Comparison of ENCODE assay signal across 14 cellular contexts in the genomic region with DNA sequence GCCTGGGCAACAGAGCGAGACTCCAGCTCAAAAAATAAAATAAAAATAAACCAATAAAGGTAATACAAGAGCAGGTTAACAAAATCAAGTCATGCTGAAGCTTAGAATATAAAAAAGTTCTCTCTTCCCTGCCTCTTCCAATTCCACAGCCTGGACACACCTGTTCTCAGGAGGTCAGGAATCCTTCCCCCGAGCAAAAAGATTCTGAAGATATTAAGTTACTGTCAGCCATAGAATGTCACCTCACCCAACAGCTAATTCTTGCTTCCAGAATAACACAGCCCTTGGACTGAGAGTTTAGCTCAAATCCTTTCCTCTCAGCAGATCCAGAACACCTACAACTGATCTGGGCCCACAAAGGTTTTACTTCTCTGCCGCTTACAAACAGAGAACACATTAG. TPM values are rescaled to one million over a fixed set of nuclear protein-coding genes. Genes with fewer than 3 reads are reported as not detected.
A peak's percentile ranks its signal among the peaks of the same experiment; 100 is the strongest.
DNase-seq lines count a peak whose midpoint lies in the region; TF ChIP-seq lines count a peak whose summit lies in the region.
"Had no signal": no experiment of that assay in that cellular context is flagged by ENCODE, and none has a peak within 500 bp of the region (broad histone marks: within the 10 kb centered on the region; RNA-seq: fewer than 3 reads in every experiment).

No MANE protein-coding gene starts in this region.

- DNase-seq in breast epithelium (ENCODE audit: low spot score in 2 of 2) (no peak), MCF 10A (ENCODE audit: unreplicated experiment) (no peak), myocyte (ENCODE audit: low read depth) (peak; percentile 57), progenitor cell of endocrine pancreas (ENCODE audit: low spot score, unreplicated experiment) (no peak), brain microvascular endothelial cell (no peak), NCI-H524 (lab: John Stamatoyannopoulos, UW) (no peak)
- no peak for DNase-seq in stimulated activated CD4-positive, alpha-beta T cell treated with anti-CD3 and anti-CD28 coated beads, Interleukin-2, amount 100 ng/mL, for 48 hours
- no peak for DNase-seq in CD8-positive, alpha-beta memory T cell
- DNase-seq: DMS79, H7 had no signal

- H3K9me3 ChIP-seq in breast epithelium: no peaks in the 10 kb centered on the region
- no peaks in the 10 kb centered on the region for H3K9me3 ChIP-seq in CD8-positive, alpha-beta memory T cell (ENCODE audit: low read length)

- no peaks in the 10 kb centered on the region for H3K27me3 ChIP-seq in breast epithelium
- no peaks in the 10 kb centered on the region for H3K27me3 ChIP-seq in brain microvascular endothelial cell (replicated peaks)
- no peaks in the 10 kb centered on the region for H3K27me3 ChIP-seq in CD8-positive, alpha-beta memory T cell (ENCODE audit: insufficient read depth, low read length, poor library complexity, severe bottlenecking)
- H3K27me3 ChIP-seq: BLaER1 had no signal

- no peaks in the 10 kb centered on the region for H3K27me3 Mint-ChIP-seq in MCF 10A (ENCODE audit: insufficient read depth, unreplicated experiment)
- H3K27me3 Mint-ChIP-seq in progenitor cell of endocrine pancreas: peaks cover 11% of the 10 kb centered on the region
- H3K27me3 Mint-ChIP-seq in CD8-positive, alpha-beta memory T cell: no peaks in the 10 kb centered on the region

- H3K36me3 Mint-ChIP-seq in MCF 10A (ENCODE audit: insufficient read depth, unreplicated experiment): no peaks in the 10 kb centered on the region
- peaks cover 5% of the 10 kb centered on the region for H3K36me3 Mint-ChIP-seq in progenitor cell of endocrine pancreas (ENCODE audit: insufficient read depth)
- peaks cover 12 to 18% (median 12%) of the 10 kb centered on the region in 3 donors for H3K36me3 Mint-ChIP-seq in CD8-positive, alpha-beta memory T cell

- H3K9me3 Mint-ChIP-seq in MCF 10A (ENCODE audit: unreplicated experiment) (no peaks in the 10 kb centered on the region), progenitor cell of endocrine pancreas (ENCODE audit: low read depth) (peaks cover 5% of the 10 kb centered on the region)
- H3K9me3 Mint-ChIP-seq in CD8-positive, alpha-beta memory T cell: no peaks in the 10 kb centered on the region
- H3K9me3 Mint-ChIP-seq: GM23338 had no signal

- H3K4me3 ChIP-seq in breast epithelium (no peak overlapping the region), brain microvascular endothelial cell (ENCODE audit: low read depth, low read length) (no peak overlapping the region)
- no peak overlapping the region for H3K4me3 ChIP-seq in CD8-positive, alpha-beta memory T cell (ENCODE audit: low read length)
- H3K4me3 ChIP-seq: BLaER1, GM12878, GM23338 had no signal

- POLR2A ChIA-PET in MCF 10A (lab: Yijun Ruan, JAX): interaction anchor here (0.6 to 1.2 kb wide), 2 partner anchors 12 to 55 kb away, joined by 3 to 5 read pairs; no protein-coding TSS in a partner anchor
- POLR2A ChIA-PET in CD8-positive, alpha-beta memory T cell (lab: Charles Lee): no interaction called here

- H3K4me3 Mint-ChIP-seq in MCF 10A (ENCODE audit: unreplicated experiment) (no peak overlapping the region), progenitor cell of endocrine pancreas (ENCODE audit: low read depth) (no peak overlapping the region)
- no peak overlapping the region for H3K4me3 Mint-ChIP-seq in CD8-positive, alpha-beta memory T cell
- H3K4me3 Mint-ChIP-seq: GM23338 had no signal

- peaks cover 0 to 22% of the 10 kb centered on the region in 2 donors for H3K4me1 ChIP-seq in breast epithelium
- no peaks in the 10 kb centered on the region for H3K4me1 ChIP-seq in CD8-positive, alpha-beta memory T cell (ENCODE audit: insufficient read depth, low read length)

- TF ChIP-seq CTCF in breast epithelium (IDR thresholded peaks at IDR 0.05) (no peak), MCF 10A (IDR thresholded peaks at IDR 0.05; ENCODE audit: unreplicated experiment) (no peak), progenitor cell of endocrine pancreas (IDR thresholded peaks at IDR 0.05; ENCODE audit: unreplicated experiment) (no peak), brain microvascular endothelial cell (IDR thresholded peaks at IDR 0.05; ENCODE audit: low read depth, low read length, missing control alignments) (no peak)

- H3K27ac Mint-ChIP-seq in MCF 10A (ENCODE audit: low read depth, unreplicated experiment) (no peak overlapping the region), progenitor cell of endocrine pancreas (peak overlapping the region; percentile 73)
- no peak overlapping the region for H3K27ac Mint-ChIP-seq in CD8-positive, alpha-beta memory T cell

- in situ Hi-C loops in brain microvascular endothelial cell (cut with HindIII; ENCODE audit: low pct_ligation_motif_present, low sequenced_read_pairs): no loop called here

- intact Hi-C loops in breast epithelium (cut with DNase I; ENCODE audit: low total_unique reads) (no loop called here), MCF 10A (cut with micrococcal nuclease) (no loop called here)

- peak overlapping the region; percentile 10 to 41 for H3K27ac ChIP-seq in breast epithelium
- H3K27ac ChIP-seq in brain microvascular endothelial cell: no peak overlapping the region
- H3K27ac ChIP-seq in CD8-positive, alpha-beta memory T cell (ENCODE audit: low read depth, low read length): no peak overlapping the region
- H3K27ac ChIP-seq: 22Rv1 had no signal

- H3K36me3 ChIP-seq in breast epithelium: no peaks in the 10 kb centered on the region
- no peaks in the 10 kb centered on the region for H3K36me3 ChIP-seq in brain microvascular endothelial cell (replicated peaks)
- H3K36me3 ChIP-seq in CD8-positive, alpha-beta memory T cell (ENCODE audit: insufficient read depth, low read length): no peaks in the 10 kb centered on the region

- TF ChIP-seq POLR2A in breast epithelium (IDR thresholded peaks at IDR 0.05): no peak

- BruUV-seq in MCF 10A (replicated peaks; lab: Mats Ljungman, UMichigan): no TSS peak

- H3K4me1 Mint-ChIP-seq in MCF 10A (ENCODE audit: insufficient read depth, unreplicated experiment) (peaks cover 7% of the 10 kb centered on the region), progenitor cell of endocrine pancreas (ENCODE audit: low read depth) (peaks cover 14% of the 10 kb centered on the region)
- H3K4me1 Mint-ChIP-seq in CD8-positive, alpha-beta memory T cell: peaks cover 6 to 32% (median 14%) of the 10 kb centered on the region in 3 donors
- H3K4me1 Mint-ChIP-seq: GM23338 had no signal

- CTCF ChIA-PET in MCF 10A (lab: Yijun Ruan, JAX): no interaction called here
- CTCF ChIA-PET in CD8-positive, alpha-beta memory T cell (lab: Charles Lee): no interaction called here

RNA-seq across cellular contexts. Expression of a gene that starts 27.1 kb away (rescaled TPM):
- total RNA-seq in breast epithelium (10 to 100 TPM; 31.8 to 54.6 (median 47.0) TPM), MCF 10A (2022) (15.8 and 16.1 TPM in 2 replicates), myocyte (9.1 and 9.4 TPM in 2 replicates), progenitor cell of endocrine pancreas (18.0 and 20.5 TPM in 2 replicates)
- 12.3 TPM for polyA plus RNA-seq in myocyte (2012)
- total RNA-seq in CD8-positive, alpha-beta memory T cell: 10 to 100 TPM; 17.2 to 18.5 TPM
- polyA plus RNA-seq in CD8-positive, alpha-beta memory T cell: 13.1 TPM

Comparison
In these comparisons a context has a peak if more than half of its experiments do, and no peak if none do; other contexts are left out.
1. H3K27ac ChIP-seq: peak in breast epithelium (2 of 2); none in brain microvascular endothelial cell (single experiment) and CD8-positive, alpha-beta memory T cell (single experiment).